ENCODE assay signal across 1 cellular context in the genomic region with DNA sequence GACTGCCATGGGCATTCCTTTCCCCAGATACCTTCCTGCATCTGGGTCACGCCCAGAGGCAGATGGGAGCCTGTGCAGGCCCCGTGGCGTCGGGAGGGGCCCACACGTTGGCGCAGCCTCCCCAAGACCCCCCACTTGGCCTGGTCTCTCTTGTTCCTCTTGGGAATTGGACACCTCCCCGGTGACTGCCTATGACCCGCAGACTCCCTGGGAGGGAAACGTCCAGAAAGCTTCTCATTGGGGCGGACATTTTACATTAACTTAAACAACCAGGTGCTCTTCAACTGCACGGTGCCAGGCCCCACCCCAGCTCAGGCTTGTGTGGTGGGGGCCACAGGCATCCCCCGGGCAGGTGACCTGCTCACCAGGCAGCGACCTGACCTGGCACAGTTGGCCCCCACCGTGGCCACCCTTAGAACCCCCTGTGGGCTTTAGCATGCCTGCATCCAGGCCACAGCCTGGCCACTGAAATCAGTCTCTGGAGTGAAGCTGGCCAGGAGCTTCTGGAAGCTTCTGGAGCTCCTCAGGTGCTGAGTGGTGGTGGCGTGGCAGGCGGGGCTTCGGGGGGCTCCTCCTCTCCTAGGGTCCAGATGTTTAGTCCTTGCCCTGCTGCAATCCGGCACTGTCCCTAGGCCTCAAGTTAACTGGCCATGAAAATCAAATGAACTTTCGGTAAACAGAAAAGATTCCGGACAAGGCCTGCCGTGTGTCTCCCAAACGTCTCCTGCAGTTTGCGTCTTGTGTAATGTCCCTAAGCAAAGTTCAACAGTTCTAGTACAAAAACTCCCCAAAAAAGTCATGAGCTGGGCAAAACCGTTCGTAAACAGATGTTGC.
TF ChIP-seq lines count a peak whose summit lies in the region.

No MANE protein-coding gene starts in this region.

TF ChIP-seq in HepG2, 621 proteins besides CTCF, POLR2A, EP300 and RAD21 (continued from another document and continues in another):
- TF ChIP-seq KDM6A (CRISPR knock-in tag; IDR thresholded peaks at IDR 0.05; ENCODE audit: low read depth) (no peak; the same call in 1 of the 2 replicates), ZNF101 (CRISPR knock-in tag; IDR thresholded peaks at IDR 0.05; ENCODE audit: borderline replicate concordance, low read depth) (no peak), TAF15 (IDR thresholded peaks at IDR 0.05; ENCODE audit: low read depth, low read length, poor library complexity, severe bottlenecking) (no peak), RCOR2 (CRISPR knock-in tag; IDR thresholded peaks at IDR 0.05) (peak; percentile 51), HDAC1 (CRISPR knock-in tag; IDR thresholded peaks at IDR 0.05) (no peak; the same call in 1 of the 2 replicates), ZSCAN29 (CRISPR knock-in tag; conservative IDR thresholded peaks at IDR 0.05) (peak; percentile 66; the same call in 1 of the 2 replicates), RBM39 (IDR thresholded peaks at IDR 0.05; ENCODE audit: low read depth, low read length, poor library complexity, severe bottlenecking) (no peak), SP2 (CRISPR knock-in tag; IDR thresholded peaks at IDR 0.05) (no peak), RBFOX2 (IDR thresholded peaks at IDR 0.05; ENCODE audit: low read depth, low read length) (no peak), TRAFD1 (CRISPR knock-in tag; IDR thresholded peaks at IDR 0.05; ENCODE audit: borderline replicate concordance) (no peak), NCOA5 (CRISPR knock-in tag; IDR thresholded peaks at IDR 0.05) (no peak), ZNF383 (CRISPR knock-in tag; IDR thresholded peaks at IDR 0.05; ENCODE audit: borderline replicate concordance) (0 out of 2 replicates have a peak, but pooled peaks have one; percentile 16), EHMT2 (IDR thresholded peaks at IDR 0.05; ENCODE audit: borderline replicate concordance, low read depth, low read length) (no peak), PHF20 (CRISPR knock-in tag; IDR thresholded peaks at IDR 0.05) (no peak), ZNF446 (CRISPR knock-in tag; IDR thresholded peaks at IDR 0.05) (no peak), ZNF614 (CRISPR knock-in tag; IDR thresholded peaks at IDR 0.05; ENCODE audit: borderline replicate concordance) (no peak), KLF15 (CRISPR knock-in tag; IDR thresholded peaks at IDR 0.05; ENCODE audit: borderline replicate concordance) (no peak), ZIK1 (CRISPR knock-in tag; IDR thresholded peaks at IDR 0.05; ENCODE audit: borderline replicate concordance, low read depth) (no peak), ELF3 (CRISPR knock-in tag; IDR thresholded peaks at IDR 0.05) (peak; percentile 39; the same call in 1 of the 2 replicates), GTF3A (CRISPR knock-in tag; conservative IDR thresholded peaks at IDR 0.05) (no peak), SMARCE1 (IDR thresholded peaks at IDR 0.05; ENCODE audit: borderline replicate concordance) (no peak), NCOR1 (IDR thresholded peaks at IDR 0.05; ENCODE audit: borderline replicate concordance, low read length) (peak; percentile 56; the same call in 1 of the 2 replicates), CEBPG (CRISPR knock-in tag; IDR thresholded peaks at IDR 0.05) (peak; percentile 83), ZNF713 (CRISPR knock-in tag; IDR thresholded peaks at IDR 0.05) (no peak), ZNF136 (CRISPR knock-in tag; IDR thresholded peaks at IDR 0.05; ENCODE audit: low read depth) (no peak), ZNF773 (CRISPR knock-in tag; IDR thresholded peaks at IDR 0.05; ENCODE audit: borderline replicate concordance) (no peak), ZNF382 (CRISPR knock-in tag; IDR thresholded peaks at IDR 0.05; ENCODE audit: borderline replicate concordance) (no peak), ZNF775 (CRISPR knock-in tag; IDR thresholded peaks at IDR 0.05; ENCODE audit: borderline replicate concordance) (no peak), MLXIP (CRISPR knock-in tag; IDR thresholded peaks at IDR 0.05; ENCODE audit: borderline replicate concordance) (no peak), NKX3-1 (CRISPR knock-in tag; IDR thresholded peaks at IDR 0.05) (no peak; the same call in none of the 2 replicates), ARNT2 (CRISPR knock-in tag; IDR thresholded peaks at IDR 0.05; ENCODE audit: low read depth) (no peak; the same call in 1 of the 2 replicates), ZBTB38 (CRISPR knock-in tag; IDR thresholded peaks at IDR 0.05) (no peak), ZNF768 (CRISPR knock-in tag; IDR thresholded peaks at IDR 0.05) (no peak), U2AF2 (IDR thresholded peaks at IDR 0.05; ENCODE audit: low read depth, low read length) (no peak), RXRA (CRISPR knock-in tag; IDR thresholded peaks at IDR 0.05) (peak; percentile 31; the same call in 1 of the 2 replicates), ZNF572 (CRISPR knock-in tag; IDR thresholded peaks at IDR 0.05) (0 out of 2 replicates have a peak, but pooled peaks have one; percentile 57), ELF4 (CRISPR knock-in tag; IDR thresholded peaks at IDR 0.05; ENCODE audit: borderline replicate concordance) (peak; percentile 79; the same call in 1 of the 2 replicates), ZNF83 (CRISPR knock-in tag; IDR thresholded peaks at IDR 0.05; ENCODE audit: borderline replicate concordance) (no peak), ERF (CRISPR knock-in tag; IDR thresholded peaks at IDR 0.05) (no peak), KDM5B (CRISPR knock-in tag; IDR thresholded peaks at IDR 0.05; ENCODE audit: borderline replicate concordance) (no peak), ZNF432 (CRISPR knock-in tag; IDR thresholded peaks at IDR 0.05; ENCODE audit: borderline replicate concordance) (no peak), FOXK2 (IDR thresholded peaks at IDR 0.05) (no peak), NCOA2 (CRISPR knock-in tag; IDR thresholded peaks at IDR 0.05) (peak; percentile 77), KDM4B (CRISPR knock-in tag; IDR thresholded peaks at IDR 0.05) (no peak), ZNF253 (CRISPR knock-in tag; IDR thresholded peaks at IDR 0.05; ENCODE audit: borderline replicate concordance) (no peak), MAF1 (CRISPR knock-in tag; IDR thresholded peaks at IDR 0.05; ENCODE audit: borderline replicate concordance) (no peak), ZNF878 (CRISPR knock-in tag; IDR thresholded peaks at IDR 0.05) (0 out of 2 replicates have a peak, but pooled peaks have one; percentile 27), HMG20B (CRISPR knock-in tag; conservative IDR thresholded peaks at IDR 0.05) (no peak), ZBTB34 (CRISPR knock-in tag; IDR thresholded peaks at IDR 0.05) (no peak), SRSF1 (optimal IDR thresholded peaks at IDR 0.05; ENCODE audit: low read depth, low read length) (no peak), ZFP36L2 (CRISPR knock-in tag; IDR thresholded peaks at IDR 0.05) (no peak), RARA (CRISPR knock-in tag; IDR thresholded peaks at IDR 0.05) (peak; percentile 94)
- TF ChIP-seq, protein P1, sequence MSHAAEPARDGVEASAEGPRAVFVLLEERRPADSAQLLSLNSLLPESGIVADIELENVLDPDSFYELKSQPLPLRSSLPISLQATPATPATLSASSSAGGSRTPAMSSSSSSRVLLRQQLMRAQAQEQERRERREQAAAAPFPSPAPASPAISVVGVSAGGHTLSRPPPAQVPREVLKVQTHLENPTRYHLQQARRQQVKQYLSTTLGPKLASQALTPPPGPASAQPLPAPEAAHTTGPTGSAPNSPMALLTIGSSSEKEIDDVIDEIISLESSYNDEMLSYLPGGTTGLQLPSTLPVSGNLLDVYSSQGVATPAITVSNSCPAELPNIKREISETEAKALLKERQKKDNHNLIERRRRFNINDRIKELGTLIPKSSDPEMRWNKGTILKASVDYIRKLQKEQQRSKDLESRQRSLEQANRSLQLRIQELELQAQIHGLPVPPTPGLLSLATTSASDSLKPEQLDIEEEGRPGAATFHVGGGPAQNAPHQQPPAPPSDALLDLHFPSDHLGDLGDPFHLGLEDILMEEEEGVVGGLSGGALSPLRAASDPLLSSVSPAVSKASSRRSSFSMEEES (CRISPR knock-in tag; IDR thresholded peaks at IDR 0.05): peak; percentile 72; the same call in 1 of the 2 replicates
- TF ChIP-seq, protein P2, sequence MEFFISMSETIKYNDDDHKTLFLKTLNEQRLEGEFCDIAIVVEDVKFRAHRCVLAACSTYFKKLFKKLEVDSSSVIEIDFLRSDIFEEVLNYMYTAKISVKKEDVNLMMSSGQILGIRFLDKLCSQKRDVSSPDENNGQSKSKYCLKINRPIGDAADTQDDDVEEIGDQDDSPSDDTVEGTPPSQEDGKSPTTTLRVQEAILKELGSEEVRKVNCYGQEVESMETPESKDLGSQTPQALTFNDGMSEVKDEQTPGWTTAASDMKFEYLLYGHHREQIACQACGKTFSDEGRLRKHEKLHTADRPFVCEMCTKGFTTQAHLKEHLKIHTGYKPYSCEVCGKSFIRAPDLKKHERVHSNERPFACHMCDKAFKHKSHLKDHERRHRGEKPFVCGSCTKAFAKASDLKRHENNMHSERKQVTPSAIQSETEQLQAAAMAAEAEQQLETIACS (CRISPR knock-in tag; IDR thresholded peaks at IDR 0.05): no peak
- TF ChIP-seq, protein P3, sequence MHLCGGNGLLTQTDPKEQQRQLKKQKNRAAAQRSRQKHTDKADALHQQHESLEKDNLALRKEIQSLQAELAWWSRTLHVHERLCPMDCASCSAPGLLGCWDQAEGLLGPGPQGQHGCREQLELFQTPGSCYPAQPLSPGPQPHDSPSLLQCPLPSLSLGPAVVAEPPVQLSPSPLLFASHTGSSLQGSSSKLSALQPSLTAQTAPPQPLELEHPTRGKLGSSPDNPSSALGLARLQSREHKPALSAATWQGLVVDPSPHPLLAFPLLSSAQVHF (CRISPR knock-in tag; IDR thresholded peaks at IDR 0.05): no peak
- TF ChIP-seq, protein P4, sequence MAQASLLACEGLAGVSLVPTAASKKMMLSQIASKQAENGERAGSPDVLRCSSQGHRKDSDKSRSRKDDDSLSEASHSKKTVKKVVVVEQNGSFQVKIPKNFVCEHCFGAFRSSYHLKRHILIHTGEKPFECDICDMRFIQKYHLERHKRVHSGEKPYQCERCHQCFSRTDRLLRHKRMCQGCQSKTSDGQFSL (CRISPR knock-in tag; IDR thresholded peaks at IDR 0.05): 0 out of 2 replicates have a peak, but pooled peaks have one; percentile 1
- TF ChIP-seq, protein P5, sequence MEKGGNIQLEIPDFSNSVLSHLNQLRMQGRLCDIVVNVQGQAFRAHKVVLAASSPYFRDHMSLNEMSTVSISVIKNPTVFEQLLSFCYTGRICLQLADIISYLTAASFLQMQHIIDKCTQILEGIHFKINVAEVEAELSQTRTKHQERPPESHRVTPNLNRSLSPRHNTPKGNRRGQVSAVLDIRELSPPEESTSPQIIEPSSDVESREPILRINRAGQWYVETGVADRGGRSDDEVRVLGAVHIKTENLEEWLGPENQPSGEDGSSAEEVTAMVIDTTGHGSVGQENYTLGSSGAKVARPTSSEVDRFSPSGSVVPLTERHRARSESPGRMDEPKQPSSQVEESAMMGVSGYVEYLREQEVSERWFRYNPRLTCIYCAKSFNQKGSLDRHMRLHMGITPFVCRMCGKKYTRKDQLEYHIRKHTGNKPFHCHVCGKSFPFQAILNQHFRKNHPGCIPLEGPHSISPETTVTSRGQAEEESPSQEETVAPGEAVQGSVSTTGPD (CRISPR knock-in tag; IDR thresholded peaks at IDR 0.05): 0 out of 2 replicates have a peak, but pooled peaks have one; percentile 40
